Comparison of ENCODE assay signal across 1 cellular context in genomic region chr1:227358079-227358358, GRCh38.
TF ChIP-seq lines count a peak whose summit lies in the region.

No MANE protein-coding gene starts in this region.

TF ChIP-seq in HCT116, 20 proteins besides CTCF, POLR2A, EP300 and RAD21:
- TF ChIP-seq ZBTB33 (IDR thresholded peaks at IDR 0.05; ENCODE audit: extremely low read depth, insufficient replicate concordance, low read length), result no peak
- no peak for TF ChIP-seq EZH2phosphoT487 (IDR thresholded peaks at IDR 0.05; ENCODE audit: borderline replicate concordance)
- no peak for TF ChIP-seq ELF1 (IDR thresholded peaks at IDR 0.05; ENCODE audit: borderline replicate concordance, low read depth)
- TF ChIP-seq CBX3 (IDR thresholded peaks at IDR 0.05; ENCODE audit: low read depth), result no peak
- TF ChIP-seq, protein P1, sequence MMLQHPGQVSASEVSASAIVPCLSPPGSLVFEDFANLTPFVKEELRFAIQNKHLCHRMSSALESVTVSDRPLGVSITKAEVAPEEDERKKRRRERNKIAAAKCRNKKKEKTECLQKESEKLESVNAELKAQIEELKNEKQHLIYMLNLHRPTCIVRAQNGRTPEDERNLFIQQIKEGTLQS (IDR thresholded peaks at IDR 0.05), result no peak
- no peak for TF ChIP-seq EGR1 (IDR thresholded peaks at IDR 0.05; ENCODE audit: low read depth)
- TF ChIP-seq POLR2AphosphoS5 (IDR thresholded peaks at IDR 0.05; ENCODE audit: low read depth, low read length), result no peak
- TF ChIP-seq SRF (IDR thresholded peaks at IDR 0.05; ENCODE audit: low read depth), result no peak
- no peak for TF ChIP-seq CEBPB (IDR thresholded peaks at IDR 0.05; ENCODE audit: low read depth)
- TF ChIP-seq EZH2 (IDR thresholded peaks at IDR 0.05), result no peak
- TF ChIP-seq, protein P2, sequence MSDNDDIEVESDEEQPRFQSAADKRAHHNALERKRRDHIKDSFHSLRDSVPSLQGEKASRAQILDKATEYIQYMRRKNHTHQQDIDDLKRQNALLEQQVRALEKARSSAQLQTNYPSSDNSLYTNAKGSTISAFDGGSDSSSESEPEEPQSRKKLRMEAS (IDR thresholded peaks at IDR 0.05), result no peak
- no peak for TF ChIP-seq TCF7L2 (IDR thresholded peaks at IDR 0.05; ENCODE audit: borderline replicate concordance, extremely low read depth, insufficient read depth, insufficient read length)
- no peak for TF ChIP-seq YY1 (IDR thresholded peaks at IDR 0.05; ENCODE audit: extremely low read depth, insufficient replicate concordance, low read depth, low read length)
- TF ChIP-seq JUND (IDR thresholded peaks at IDR 0.05), result no peak
- TF ChIP-seq, protein P3, sequence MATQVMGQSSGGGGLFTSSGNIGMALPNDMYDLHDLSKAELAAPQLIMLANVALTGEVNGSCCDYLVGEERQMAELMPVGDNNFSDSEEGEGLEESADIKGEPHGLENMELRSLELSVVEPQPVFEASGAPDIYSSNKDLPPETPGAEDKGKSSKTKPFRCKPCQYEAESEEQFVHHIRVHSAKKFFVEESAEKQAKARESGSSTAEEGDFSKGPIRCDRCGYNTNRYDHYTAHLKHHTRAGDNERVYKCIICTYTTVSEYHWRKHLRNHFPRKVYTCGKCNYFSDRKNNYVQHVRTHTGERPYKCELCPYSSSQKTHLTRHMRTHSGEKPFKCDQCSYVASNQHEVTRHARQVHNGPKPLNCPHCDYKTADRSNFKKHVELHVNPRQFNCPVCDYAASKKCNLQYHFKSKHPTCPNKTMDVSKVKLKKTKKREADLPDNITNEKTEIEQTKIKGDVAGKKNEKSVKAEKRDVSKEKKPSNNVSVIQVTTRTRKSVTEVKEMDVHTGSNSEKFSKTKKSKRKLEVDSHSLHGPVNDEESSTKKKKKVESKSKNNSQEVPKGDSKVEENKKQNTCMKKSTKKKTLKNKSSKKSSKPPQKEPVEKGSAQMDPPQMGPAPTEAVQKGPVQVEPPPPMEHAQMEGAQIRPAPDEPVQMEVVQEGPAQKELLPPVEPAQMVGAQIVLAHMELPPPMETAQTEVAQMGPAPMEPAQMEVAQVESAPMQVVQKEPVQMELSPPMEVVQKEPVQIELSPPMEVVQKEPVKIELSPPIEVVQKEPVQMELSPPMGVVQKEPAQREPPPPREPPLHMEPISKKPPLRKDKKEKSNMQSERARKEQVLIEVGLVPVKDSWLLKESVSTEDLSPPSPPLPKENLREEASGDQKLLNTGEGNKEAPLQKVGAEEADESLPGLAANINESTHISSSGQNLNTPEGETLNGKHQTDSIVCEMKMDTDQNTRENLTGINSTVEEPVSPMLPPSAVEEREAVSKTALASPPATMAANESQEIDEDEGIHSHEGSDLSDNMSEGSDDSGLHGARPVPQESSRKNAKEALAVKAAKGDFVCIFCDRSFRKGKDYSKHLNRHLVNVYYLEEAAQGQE (IDR thresholded peaks at IDR 0.05; ENCODE audit: low read depth), result no peak
